In genomic region chr12:54207539-54208267, GRCh38 we compare ENCODE assay signal across 8 cellular contexts. TPM values are rescaled to one million over a fixed set of nuclear protein-coding genes. Genes with fewer than 3 reads are reported as not detected.
DNase-seq lines count a peak whose midpoint lies in the region; ATAC-seq and TF ChIP-seq lines count a peak whose summit lies in the region.

No MANE protein-coding gene starts in this region.

- no peaks in the 10 kb centered on the region for H3K36me3 ChIP-seq in mucosa of stomach (ENCODE audit: control insufficient read depth, insufficient read depth, low read length)

- no peaks in the 10 kb centered on the region for H3K9me3 Mint-ChIP-seq in activated CD4-positive, alpha-beta memory T cell treated with anti-CD3 and anti-CD28 coated beads, Interleukin-2, amount 10 ng/mL, durations not matched to agents 7 days and 5 days
- H3K9me3 Mint-ChIP-seq in effector memory CD8-positive, alpha-beta T cell, result no peaks in the 10 kb centered on the region
- H3K9me3 Mint-ChIP-seq in stimulated activated effector memory CD8-positive, alpha-beta T cell treated with anti-CD3 and anti-CD28 coated beads, Interleukin-12 subunit alpha, Interleukin-12 subunit beta, amount 100 ng/mL, for 72 hours, result no peaks in the 10 kb centered on the region

- no peak overlapping the region for H3K27ac Mint-ChIP-seq in activated CD4-positive, alpha-beta memory T cell treated with anti-CD3 and anti-CD28 coated beads, Interleukin-2, amount 10 ng/mL, durations not matched to agents 7 days and 5 days
- H3K27ac Mint-ChIP-seq in effector memory CD8-positive, alpha-beta T cell, result no peak overlapping the region
- peak overlapping the region; percentile 43 for H3K27ac Mint-ChIP-seq in stimulated activated effector memory CD8-positive, alpha-beta T cell treated with anti-CD3 and anti-CD28 coated beads, Interleukin-12 subunit alpha, Interleukin-12 subunit beta, amount 100 ng/mL, for 72 hours

- H3K9me3 ChIP-seq in mucosa of stomach (ENCODE audit: control insufficient read depth, low read length), result no peaks in the 10 kb centered on the region

- peaks cover 54% of the 10 kb centered on the region for H3K27me3 Mint-ChIP-seq in activated CD4-positive, alpha-beta memory T cell treated with anti-CD3 and anti-CD28 coated beads, Interleukin-2, amount 10 ng/mL, durations not matched to agents 7 days and 5 days
- H3K27me3 Mint-ChIP-seq in effector memory CD8-positive, alpha-beta T cell, result peaks cover 50 to 96% of the 10 kb centered on the region in 2 donors

- H3K36me3 Mint-ChIP-seq in activated CD4-positive, alpha-beta memory T cell treated with anti-CD3 and anti-CD28 coated beads, Interleukin-2, amount 10 ng/mL, durations not matched to agents 7 days and 5 days (ENCODE audit: low read depth), result no peaks in the 10 kb centered on the region
- H3K36me3 Mint-ChIP-seq in effector memory CD8-positive, alpha-beta T cell (ENCODE audit: insufficient read depth), result peaks cover 3% of the 10 kb centered on the region
- H3K36me3 Mint-ChIP-seq in stimulated activated effector memory CD8-positive, alpha-beta T cell treated with anti-CD3 and anti-CD28 coated beads, Interleukin-12 subunit alpha, Interleukin-12 subunit beta, amount 100 ng/mL, for 72 hours, result no peaks in the 10 kb centered on the region

- H3K27me3 ChIP-seq in mucosa of stomach (ENCODE audit: control insufficient read depth, insufficient read depth, low read length), result peaks cover 66% of the 10 kb centered on the region

- CTCF ChIA-PET in activated CD4-positive, alpha-beta memory T cell treated with anti-CD3 and anti-CD28 coated beads, Interleukin-2, amount 10 ng/mL, durations not matched to agents 7 days and 5 days (lab: Charles Lee), result interaction anchor here (0.7 to 6.9 kb wide), 20 partner anchors 8 to 450 kb away, joined by 3 to 79 read pairs (median 4); partner anchors contain the start of genes COPZ1, HOXC10, HOXC5 and HOXC8

- peak; percentile 98 for TF ChIP-seq CTCF in GM10266 (IDR thresholded peaks at IDR 0.05; ENCODE audit: control insufficient read depth, insufficient read depth, low read depth, missing control alignments)

- H3K4me3 ChIP-seq in mucosa of stomach (ENCODE audit: low read length), result no peak overlapping the region

- no peak overlapping the region for H3K4me3 Mint-ChIP-seq in activated CD4-positive, alpha-beta memory T cell treated with anti-CD3 and anti-CD28 coated beads, Interleukin-2, amount 10 ng/mL, durations not matched to agents 7 days and 5 days
- no peak overlapping the region for H3K4me3 Mint-ChIP-seq in effector memory CD8-positive, alpha-beta T cell
- H3K4me3 Mint-ChIP-seq in stimulated activated effector memory CD8-positive, alpha-beta T cell treated with anti-CD3 and anti-CD28 coated beads, Interleukin-12 subunit alpha, Interleukin-12 subunit beta, amount 100 ng/mL, for 72 hours, result no peak overlapping the region

- POLR2A ChIA-PET in activated CD4-positive, alpha-beta memory T cell treated with anti-CD3 and anti-CD28 coated beads, Interleukin-2, amount 10 ng/mL, durations not matched to agents 7 days and 5 days (lab: Charles Lee), result interaction anchor here (1.4 kb wide), 1 partner anchor 201 kb away, joined by 4 read pairs; no protein-coding TSS in a partner anchor

- DNase-seq in GM10266 (ENCODE audit: extremely low spot score) (peak; percentile 74), NCI-H510A (lab: John Stamatoyannopoulos, UW) (peak; percentile 49)
- peak; percentile 80 for DNase-seq in activated CD4-positive, alpha-beta memory T cell treated with anti-CD3 and anti-CD28 coated beads, Interleukin-2, amount 10 ng/mL, durations not matched to agents 7 days and 5 days
- peak; percentile 74 to 82 (median 75) for DNase-seq in effector memory CD8-positive, alpha-beta T cell
- peak; percentile 85 to 93 for DNase-seq in stimulated activated effector memory CD8-positive, alpha-beta T cell treated with anti-CD3 and anti-CD28 coated beads, Interleukin-12 subunit alpha, Interleukin-12 subunit beta, amount 100 ng/mL, for 72 hours (ENCODE audit: low spot score in 2 of 2)

- H3K9ac ChIP-seq in mucosa of stomach (ENCODE audit: low read length), result peak overlapping the region; percentile 9

- peak; percentile 61 for ATAC-seq in HG02759 (IDR thresholded peaks at IDR 0.05; ENCODE audit: unreplicated experiment)
- peak; percentile 98 for ATAC-seq in effector memory CD8-positive, alpha-beta T cell (replicated peaks)
- ATAC-seq in stimulated activated effector memory CD8-positive, alpha-beta T cell treated with anti-CD3 and anti-CD28 coated beads, Interleukin-12 subunit alpha, Interleukin-12 subunit beta, amount 100 ng/mL, for 72 hours, result peak; percentile 84
- no peak for ATAC-seq in HG02852 (IDR thresholded peaks at IDR 0.05; ENCODE audit: unreplicated experiment)

- H3K4me1 Mint-ChIP-seq in activated CD4-positive, alpha-beta memory T cell treated with anti-CD3 and anti-CD28 coated beads, Interleukin-2, amount 10 ng/mL, durations not matched to agents 7 days and 5 days, result peaks cover 7% of the 10 kb centered on the region
- peaks cover 5 to 8% of the 10 kb centered on the region in 2 donors for H3K4me1 Mint-ChIP-seq in effector memory CD8-positive, alpha-beta T cell (ENCODE audit: low read depth in 2 of 2)
- peaks cover 7% of the 10 kb centered on the region for H3K4me1 Mint-ChIP-seq in stimulated activated effector memory CD8-positive, alpha-beta T cell treated with anti-CD3 and anti-CD28 coated beads, Interleukin-12 subunit alpha, Interleukin-12 subunit beta, amount 100 ng/mL, for 72 hours

- H3K4me1 ChIP-seq in mucosa of stomach (ENCODE audit: control insufficient read depth, insufficient read depth, low read length), result peaks cover 3% of the 10 kb centered on the region

RNA-seq across cellular contexts. Expression of gene SMUG1, which starts 18.9 kb away (rescaled TPM):
- 10 to 100 TPM; 25.7 to 27.9 TPM for total RNA-seq in activated CD4-positive, alpha-beta memory T cell treated with anti-CD3 and anti-CD28 coated beads, Interleukin-2, amount 10 ng/mL, durations not matched to agents 7 days and 5 days
